ENCODE assay signal across 15 cellular contexts in the genomic region with DNA sequence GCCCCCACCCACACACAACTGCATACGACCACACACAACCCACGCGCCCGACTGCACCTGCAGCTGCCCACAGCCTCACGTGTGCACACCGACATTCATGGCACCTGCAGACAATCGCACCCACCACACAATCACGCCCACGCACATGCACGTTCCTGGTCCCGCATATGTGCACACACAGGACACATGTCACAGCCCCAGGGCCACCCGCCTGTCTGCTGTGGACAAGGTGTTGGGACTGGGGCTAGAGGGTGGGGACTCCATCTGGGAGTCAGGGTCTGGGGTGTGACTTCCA. TPM values are rescaled to one million over a fixed set of nuclear protein-coding genes. Genes with fewer than 3 reads are reported as not detected.
"Had no signal": no experiment of that assay in that cellular context is flagged by ENCODE, and none has a peak within 500 bp of the region (broad histone marks: within the 10 kb centered on the region; RNA-seq: fewer than 3 reads in every experiment).

No MANE protein-coding gene starts in this region.

- H3K36me3 Mint-ChIP-seq: naive B cell had no signal

- DNase-seq: cortex of kidney; dorsolateral prefrontal cortex; effector CD8-positive, alpha-beta T cell; heart left ventricle; hippocampal formation; mesendoderm; naive B cell; nephron progenitor cell; posterior cingulate gyrus; sigmoid colon; stimulated activated naive CD4-positive, alpha-beta T cell treated with Interleukin-2 at 50 U/mL for 16 hours; trophoblast cell had no signal

- H3K27ac Mint-ChIP-seq: naive B cell, nephron progenitor cell had no signal

- H3K9me3 Mint-ChIP-seq: naive B cell, nephron progenitor cell had no signal

- FAIRE-seq: frontal cortex had no signal

- H3K27me3 ChIP-seq: dorsolateral prefrontal cortex, heart left ventricle, sigmoid colon had no signal

- H3K27ac ChIP-seq: dorsolateral prefrontal cortex, heart left ventricle, sigmoid colon, skin epidermis had no signal

- H3K27me3 Mint-ChIP-seq: naive B cell had no signal

- ATAC-seq: esophagus mucosa, heart left ventricle had no signal

- H3K9me3 ChIP-seq: heart left ventricle, sigmoid colon had no signal

- H3K4me1 Mint-ChIP-seq: nephron progenitor cell had no signal

- H3K4me3 Mint-ChIP-seq: naive B cell, nephron progenitor cell had no signal

- H3K4me3 ChIP-seq: dorsolateral prefrontal cortex, heart left ventricle, sigmoid colon, skin epidermis had no signal

- H3K36me3 ChIP-seq: heart left ventricle, sigmoid colon had no signal

- H3K4me1 ChIP-seq: heart left ventricle, sigmoid colon had no signal

RNA-seq across cellular contexts. Expression of gene ARHGEF16, which starts 56.4 kb away (rescaled TPM):
- total RNA-seq: frontal cortex had no signal
